In genomic region chr16:67663151-67663876, GRCh38 we compare ENCODE assay signal across 11 cellular contexts. TPM values are rescaled to one million over a fixed set of nuclear protein-coding genes. Genes with fewer than 3 reads are reported as not detected.
DNase-seq lines count a peak whose midpoint lies in the region; ATAC-seq, FAIRE-seq and TF ChIP-seq lines count a peak whose summit lies in the region.
"Had no signal": no experiment of that assay in that cellular context is flagged by ENCODE, and none has a peak within 500 bp of the region (broad histone marks: within the 10 kb centered on the region; RNA-seq: fewer than 3 reads in every experiment).

No MANE protein-coding gene starts in this region.

- peaks cover 13 to 65% (median 26%) of the 10 kb centered on the region in 4 donors for H3K4me1 Mint-ChIP-seq in CD4-positive, alpha-beta memory T cell
- peaks cover 20% of the 10 kb centered on the region for H3K4me1 Mint-ChIP-seq in GM23338

- WGBS in gastroesophageal sphincter (ENCODE audit: low coverage in 1 of 2), 2 donors: 80% methylated on average over 1 of the region's 25 CpGs; no CpG with 5 or more reads in 1 of the 2 donors

- no peaks in the 10 kb centered on the region for H3K9me2 ChIP-seq in GM23338 (ENCODE audit: insufficient read depth)

- H2AFZ ChIP-seq in GM23338: no peak overlapping the region

- DNase-seq in CD4-positive, alpha-beta memory T cell: peak in 1 of 5 donors; percentile 24
- peak; percentile 85 for DNase-seq in GM23338 (ENCODE audit: low spot score)
- DNase-seq in activated CD4-positive, alpha-beta T cell treated with anti-CD3 and anti-CD28 coated beads, Interleukin-2, amount 50 U/mL, for 48 hours: peak; percentile 53 to 65
- peak; percentile 66 for DNase-seq in iPS-NIHi7 (ENCODE audit: extremely low spot score)
- no peak for DNase-seq in LoVo (ENCODE audit: low spot score)
- DNase-seq in urothelium cell line (ENCODE audit: low spot score): no peak
- no peak for DNase-seq in vagina (ENCODE audit: extremely low spot score in 2 of 2)
- DNase-seq: NCI-H1436 had no signal

- no peak overlapping the region for H3K4me2 ChIP-seq in GM23338

- no peak for TF ChIP-seq POLR2A in vagina (IDR thresholded peaks at IDR 0.05)
- no peak for TF ChIP-seq POLR2A in gastroesophageal sphincter (IDR thresholded peaks at IDR 0.05)

- POLR2A ChIA-PET in CD4-positive, alpha-beta memory T cell (lab: Charles Lee; ENCODE audit: partially characterized antibody): interaction anchor here (0.6 to 6.9 kb wide), 8 partner anchors 18 to 272 kb away, joined by 3 to 55 read pairs (median 6); partner anchors contain the start of genes CARMIL2 and CTCF

- TF ChIP-seq CTCF in GM23338 (conservative IDR thresholded peaks at IDR 0.05; ENCODE audit: low read depth in 2 of 2): peak; percentile 55 to 67
- no peak for TF ChIP-seq CTCF in vagina (IDR thresholded peaks at IDR 0.05)
- TF ChIP-seq CTCF in gastroesophageal sphincter (IDR thresholded peaks at IDR 0.05): no peak

- FAIRE-seq in urothelium cell line (lab: Jason Lieb, UNC): no peak
- FAIRE-seq: frontal cortex had no signal

- H3K36me3 ChIP-seq in CD4-positive, alpha-beta memory T cell (ENCODE audit: insufficient read depth, low read length): no peaks in the 10 kb centered on the region
- no peaks in the 10 kb centered on the region for H3K36me3 ChIP-seq in GM23338 (ENCODE audit: insufficient read depth)
- H3K36me3 ChIP-seq in vagina: no peaks in the 10 kb centered on the region
- peaks cover 0 to 37% of the 10 kb centered on the region in 2 donors for H3K36me3 ChIP-seq in gastroesophageal sphincter

- H3K27ac Mint-ChIP-seq in CD4-positive, alpha-beta memory T cell: peak overlapping the region in 6 of 7 donors; percentile 63 to 82 (median 74)
- H3K27ac Mint-ChIP-seq in GM23338: no peak overlapping the region

- H3K9me3 Mint-ChIP-seq in CD4-positive, alpha-beta memory T cell: no peaks in the 10 kb centered on the region
- H3K9me3 Mint-ChIP-seq in GM23338: no peaks in the 10 kb centered on the region; the same call in 2 of the 3 replicates

- peak overlapping the region in 2 of 8 donors; percentile 4 to 9 for H3K4me3 Mint-ChIP-seq in CD4-positive, alpha-beta memory T cell
- H3K4me3 Mint-ChIP-seq in GM23338: peak overlapping the region; percentile 57; the same call in 2 of the 3 replicates

- peaks cover 5% of the 10 kb centered on the region; the same call in 1 of the 2 replicates for H4K20me1 ChIP-seq in GM23338 (replicated peaks; ENCODE audit: insufficient read depth)

- H3K4me3 ChIP-seq in CD4-positive, alpha-beta memory T cell (ENCODE audit: low read length in 2 of 2): no peak overlapping the region
- H3K4me3 ChIP-seq in GM23338: no peak overlapping the region
- H3K4me3 ChIP-seq in vagina: no peak overlapping the region
- H3K4me3 ChIP-seq in gastroesophageal sphincter: no peak overlapping the region
- H3K4me3 ChIP-seq: suprapubic skin had no signal

- H3K79me2 ChIP-seq in GM23338 (replicated peaks; ENCODE audit: insufficient read depth): no peaks in the 10 kb centered on the region

- peaks cover 0 to 6% of the 10 kb centered on the region in 2 donors for H3K36me3 Mint-ChIP-seq in CD4-positive, alpha-beta memory T cell
- peaks cover 3% of the 10 kb centered on the region for H3K36me3 Mint-ChIP-seq in GM23338 (ENCODE audit: low read depth)

- H3K27me3 Mint-ChIP-seq in CD4-positive, alpha-beta memory T cell: no peaks in the 10 kb centered on the region
- peaks cover 27% of the 10 kb centered on the region for H3K27me3 Mint-ChIP-seq in GM23338 (ENCODE audit: insufficient read depth, low read depth, poor library complexity)

- H3K27me3 ChIP-seq in CD4-positive, alpha-beta memory T cell (ENCODE audit: insufficient read depth, low read length): no peaks in the 10 kb centered on the region
- H3K27me3 ChIP-seq in GM23338 (ENCODE audit: insufficient read depth) (peaks cover 10% of the 10 kb centered on the region), vagina (no peaks in the 10 kb centered on the region), gastroesophageal sphincter (no peaks in the 10 kb centered on the region)
- H3K27me3 ChIP-seq: suprapubic skin had no signal

- peaks cover 48% of the 10 kb centered on the region for H3K4me1 ChIP-seq in CD4-positive, alpha-beta memory T cell (ENCODE audit: insufficient read depth, low read length)
- H3K4me1 ChIP-seq in GM23338 (ENCODE audit: insufficient read depth) (peaks cover 14% of the 10 kb centered on the region; the same call in 1 of the 2 replicates), vagina (peaks cover 60% of the 10 kb centered on the region), gastroesophageal sphincter (peaks cover 0 to 65% (median 37%) of the 10 kb centered on the region in 3 donors)

- H3K27ac ChIP-seq in CD4-positive, alpha-beta memory T cell (ENCODE audit: low read depth, low read length): no peak overlapping the region
- H3K27ac ChIP-seq in GM23338 (ENCODE audit: low read depth) (no peak overlapping the region), vagina (no peak overlapping the region), gastroesophageal sphincter (no peak overlapping the region)
- H3K27ac ChIP-seq: suprapubic skin had no signal

- intact Hi-C loops in CD4-positive, alpha-beta memory T cell (cut with micrococcal nuclease): loop anchor here (5.0 kb wide), 1 partner anchor 54 kb away; the partner anchor contains the start of gene GFOD2
- intact Hi-C loops in vagina (cut with DNase I): no loop called here

- no peak for TF ChIP-seq EP300 in gastroesophageal sphincter (IDR thresholded peaks at IDR 0.05)

- no peaks in the 10 kb centered on the region for H3K9me3 ChIP-seq in CD4-positive, alpha-beta memory T cell (ENCODE audit: control insufficient read depth in 1 of 2, low read length in 2 of 2)
- H3K9me3 ChIP-seq in vagina (no peaks in the 10 kb centered on the region), gastroesophageal sphincter (no peaks in the 10 kb centered on the region)
- H3K9me3 ChIP-seq: suprapubic skin had no signal

- ATAC-seq in GM23338 (peak; percentile 1; the same call in 1 of the 3 replicates), gastroesophageal sphincter (no peak)

- CTCF ChIA-PET in CD4-positive, alpha-beta memory T cell (lab: Charles Lee; ENCODE audit: partially characterized antibody): interaction anchor here (0.9 to 7.5 kb wide), 8 partner anchors 9 to 182 kb away, joined by 3 to 89 read pairs (median 6); partner anchors contain the start of gene ATP6V0D1

- peaks cover 30% of the 10 kb centered on the region for H3F3A ChIP-seq in GM23338 (replicated peaks; ENCODE audit: low read depth)

TF ChIP-seq in GM23338, 12 proteins besides CTCF, POLR2A, EP300 and RAD21 (continues in another document):
- TF ChIP-seq, protein P1, sequence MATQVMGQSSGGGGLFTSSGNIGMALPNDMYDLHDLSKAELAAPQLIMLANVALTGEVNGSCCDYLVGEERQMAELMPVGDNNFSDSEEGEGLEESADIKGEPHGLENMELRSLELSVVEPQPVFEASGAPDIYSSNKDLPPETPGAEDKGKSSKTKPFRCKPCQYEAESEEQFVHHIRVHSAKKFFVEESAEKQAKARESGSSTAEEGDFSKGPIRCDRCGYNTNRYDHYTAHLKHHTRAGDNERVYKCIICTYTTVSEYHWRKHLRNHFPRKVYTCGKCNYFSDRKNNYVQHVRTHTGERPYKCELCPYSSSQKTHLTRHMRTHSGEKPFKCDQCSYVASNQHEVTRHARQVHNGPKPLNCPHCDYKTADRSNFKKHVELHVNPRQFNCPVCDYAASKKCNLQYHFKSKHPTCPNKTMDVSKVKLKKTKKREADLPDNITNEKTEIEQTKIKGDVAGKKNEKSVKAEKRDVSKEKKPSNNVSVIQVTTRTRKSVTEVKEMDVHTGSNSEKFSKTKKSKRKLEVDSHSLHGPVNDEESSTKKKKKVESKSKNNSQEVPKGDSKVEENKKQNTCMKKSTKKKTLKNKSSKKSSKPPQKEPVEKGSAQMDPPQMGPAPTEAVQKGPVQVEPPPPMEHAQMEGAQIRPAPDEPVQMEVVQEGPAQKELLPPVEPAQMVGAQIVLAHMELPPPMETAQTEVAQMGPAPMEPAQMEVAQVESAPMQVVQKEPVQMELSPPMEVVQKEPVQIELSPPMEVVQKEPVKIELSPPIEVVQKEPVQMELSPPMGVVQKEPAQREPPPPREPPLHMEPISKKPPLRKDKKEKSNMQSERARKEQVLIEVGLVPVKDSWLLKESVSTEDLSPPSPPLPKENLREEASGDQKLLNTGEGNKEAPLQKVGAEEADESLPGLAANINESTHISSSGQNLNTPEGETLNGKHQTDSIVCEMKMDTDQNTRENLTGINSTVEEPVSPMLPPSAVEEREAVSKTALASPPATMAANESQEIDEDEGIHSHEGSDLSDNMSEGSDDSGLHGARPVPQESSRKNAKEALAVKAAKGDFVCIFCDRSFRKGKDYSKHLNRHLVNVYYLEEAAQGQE (IDR thresholded peaks at IDR 0.05; ENCODE audit: unreplicated experiment): no peak

RNA-seq across cellular contexts. Expression of gene PARD6A, which starts 2.6 kb away (rescaled TPM):
- 1 to 10 TPM; 7.4 to 8.8 TPM for total RNA-seq in CD4-positive, alpha-beta memory T cell
- polyA plus RNA-seq in CD4-positive, alpha-beta memory T cell: 10 to 100 TPM; 17.8 to 26.5 TPM
- 15.1 and 15.7 TPM in 2 replicates for total RNA-seq in GM23338 (2014; rRNA removed; shearing (Covaris generic))
- 9.1 and 11.1 TPM in 2 replicates for polyA plus RNA-seq in GM23338 (2016; fragmentation: Nextera tagmentation; extraction: Ambion mirVana)
- 1.2 TPM for total RNA-seq in vagina
- total RNA-seq in gastroesophageal sphincter: 10 to 100 TPM in 1 of 4 donors, 1 to 10 TPM in 3; 5.9 to 13.4 (median 6.5) TPM

RNA-seq across cellular contexts. Expression of gene ENKD1, which starts 3.2 kb away (rescaled TPM):
- total RNA-seq in CD4-positive, alpha-beta memory T cell: 1 to 10 TPM; 6.7 to 7.7 TPM
- polyA plus RNA-seq in CD4-positive, alpha-beta memory T cell: 1 to 10 TPM; 1.1 to 2.4 TPM
- total RNA-seq in GM23338 (2014; rRNA removed; shearing (Covaris generic)): 10.2 and 11.6 TPM in 2 replicates
- 10.1 and 11.8 TPM in 2 replicates for polyA plus RNA-seq in GM23338 (2016; fragmentation: Nextera tagmentation; extraction: Ambion mirVana)
- 14.7 TPM for total RNA-seq in vagina
- total RNA-seq in gastroesophageal sphincter: 10 to 100 TPM; 23.0 to 33.2 (median 28.9) TPM

RNA-seq across cellular contexts. Expression of gene ACD, which starts 3.3 kb away (rescaled TPM):
- 10 to 100 TPM; 49.6 to 50.6 TPM for total RNA-seq in CD4-positive, alpha-beta memory T cell
- polyA plus RNA-seq in CD4-positive, alpha-beta memory T cell: 10 to 100 TPM; 33.3 to 48.5 TPM
- total RNA-seq in GM23338 (2014; rRNA removed; shearing (Covaris generic)): 51.7 and 56.9 TPM in 2 replicates
- polyA plus RNA-seq in GM23338 (2016; fragmentation: Nextera tagmentation; extraction: Ambion mirVana): 38.7 and 41.3 TPM in 2 replicates
- 38.8 TPM for total RNA-seq in vagina
- total RNA-seq in gastroesophageal sphincter: 10 to 100 TPM; 20.9 to 33.7 (median 24.4) TPM

RNA-seq across cellular contexts. Expression of gene C16orf86, which starts 3.3 kb away (rescaled TPM):
- 1 to 10 TPM; 2.9 to 3.6 TPM for total RNA-seq in CD4-positive, alpha-beta memory T cell
- polyA plus RNA-seq in CD4-positive, alpha-beta memory T cell: 1 to 10 TPM; 4.1 TPM
- total RNA-seq in GM23338 (2014; rRNA removed; shearing (Covaris generic)): 0.87 and 8.2 TPM in 2 replicates
- 0.90 and 1.1 TPM in 2 replicates for polyA plus RNA-seq in GM23338 (2016; fragmentation: Nextera tagmentation; extraction: Ambion mirVana)
- total RNA-seq in vagina (10.3 TPM), gastroesophageal sphincter (10 to 100 TPM in 1 of 4 donors, 1 to 10 TPM in 3; 3.6 to 12.9 (median 5.0) TPM)

RNA-seq across cellular contexts. Expression of gene CARMIL2, which starts 18.4 kb away (rescaled TPM):
- 100 to 1,000 TPM; 194 to 195 TPM for total RNA-seq in CD4-positive, alpha-beta memory T cell
- polyA plus RNA-seq in CD4-positive, alpha-beta memory T cell: 10 to 100 TPM in 1 of 2 donors, 1 to 10 TPM in 1; 7.5 to 36.3 TPM
- total RNA-seq in GM23338 (2014; rRNA removed; shearing (Covaris generic)): 14.0 and 17.4 TPM in 2 replicates
- 17.4 and 23.4 TPM in 2 replicates for polyA plus RNA-seq in GM23338 (2016; fragmentation: Nextera tagmentation; extraction: Ambion mirVana)
- 5.6 TPM for total RNA-seq in vagina
- 1 to 10 TPM in 1 of 4 donors, under 1 TPM in 2, not detected in 1; 0.46 to 2.8 (median 0.47) TPM for total RNA-seq in gastroesophageal sphincter

Comparison
In these comparisons a context has a peak if more than half of its experiments do, and no peak if none do; other contexts are left out.
1. DNase-seq: peak in GM23338 (single experiment), activated CD4-positive, alpha-beta T cell treated with anti-CD3 and anti-CD28 coated beads, Interleukin-2, amount 50 U/mL, for 48 hours (2 of 2) and iPS-NIHi7 (single experiment); none in LoVo (single experiment), urothelium cell line (single experiment) and vagina (0 of 2).
2. CTCF ChIP-seq: peak in GM23338 (2 of 2); none in vagina (0 of 3) and gastroesophageal sphincter (0 of 4).